In the genomic region with DNA sequence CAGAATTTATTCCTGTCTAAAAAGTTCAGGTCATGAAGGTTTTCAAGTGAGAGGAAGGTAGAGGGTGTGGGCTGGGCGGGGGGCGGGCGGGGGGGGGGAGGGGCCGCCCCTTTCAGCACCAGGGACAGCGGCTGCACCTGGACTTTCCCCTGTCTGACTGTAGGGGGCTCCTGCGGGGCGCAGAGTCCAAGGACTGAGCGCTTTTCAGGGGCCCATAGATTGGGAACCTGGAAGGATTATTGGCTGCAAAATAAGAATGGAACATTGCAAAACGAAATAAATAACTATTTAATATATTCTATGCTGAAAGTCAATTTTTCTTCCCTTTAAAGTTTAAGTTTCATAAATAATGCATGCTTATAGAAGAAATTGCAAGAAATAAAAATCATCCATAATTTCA, we compare ENCODE assay signal across 1 cellular context.
A peak's percentile ranks its signal among the peaks of the same experiment; 100 is the strongest.
TF ChIP-seq lines count a peak whose summit lies in the region.

No MANE protein-coding gene starts in this region.

TF ChIP-seq in HepG2, 621 proteins besides CTCF, POLR2A, EP300 and RAD21 (continued from another document and continues in another):
- TF ChIP-seq, protein P1, sequence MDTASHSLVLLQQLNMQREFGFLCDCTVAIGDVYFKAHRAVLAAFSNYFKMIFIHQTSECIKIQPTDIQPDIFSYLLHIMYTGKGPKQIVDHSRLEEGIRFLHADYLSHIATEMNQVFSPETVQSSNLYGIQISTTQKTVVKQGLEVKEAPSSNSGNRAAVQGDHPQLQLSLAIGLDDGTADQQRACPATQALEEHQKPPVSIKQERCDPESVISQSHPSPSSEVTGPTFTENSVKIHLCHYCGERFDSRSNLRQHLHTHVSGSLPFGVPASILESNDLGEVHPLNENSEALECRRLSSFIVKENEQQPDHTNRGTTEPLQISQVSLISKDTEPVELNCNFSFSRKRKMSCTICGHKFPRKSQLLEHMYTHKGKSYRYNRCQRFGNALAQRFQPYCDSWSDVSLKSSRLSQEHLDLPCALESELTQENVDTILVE (CRISPR knock-in tag; IDR thresholded peaks at IDR 0.05), result peak; percentile 78; the same call in 1 of the 2 replicates
- TF ChIP-seq, protein P2, sequence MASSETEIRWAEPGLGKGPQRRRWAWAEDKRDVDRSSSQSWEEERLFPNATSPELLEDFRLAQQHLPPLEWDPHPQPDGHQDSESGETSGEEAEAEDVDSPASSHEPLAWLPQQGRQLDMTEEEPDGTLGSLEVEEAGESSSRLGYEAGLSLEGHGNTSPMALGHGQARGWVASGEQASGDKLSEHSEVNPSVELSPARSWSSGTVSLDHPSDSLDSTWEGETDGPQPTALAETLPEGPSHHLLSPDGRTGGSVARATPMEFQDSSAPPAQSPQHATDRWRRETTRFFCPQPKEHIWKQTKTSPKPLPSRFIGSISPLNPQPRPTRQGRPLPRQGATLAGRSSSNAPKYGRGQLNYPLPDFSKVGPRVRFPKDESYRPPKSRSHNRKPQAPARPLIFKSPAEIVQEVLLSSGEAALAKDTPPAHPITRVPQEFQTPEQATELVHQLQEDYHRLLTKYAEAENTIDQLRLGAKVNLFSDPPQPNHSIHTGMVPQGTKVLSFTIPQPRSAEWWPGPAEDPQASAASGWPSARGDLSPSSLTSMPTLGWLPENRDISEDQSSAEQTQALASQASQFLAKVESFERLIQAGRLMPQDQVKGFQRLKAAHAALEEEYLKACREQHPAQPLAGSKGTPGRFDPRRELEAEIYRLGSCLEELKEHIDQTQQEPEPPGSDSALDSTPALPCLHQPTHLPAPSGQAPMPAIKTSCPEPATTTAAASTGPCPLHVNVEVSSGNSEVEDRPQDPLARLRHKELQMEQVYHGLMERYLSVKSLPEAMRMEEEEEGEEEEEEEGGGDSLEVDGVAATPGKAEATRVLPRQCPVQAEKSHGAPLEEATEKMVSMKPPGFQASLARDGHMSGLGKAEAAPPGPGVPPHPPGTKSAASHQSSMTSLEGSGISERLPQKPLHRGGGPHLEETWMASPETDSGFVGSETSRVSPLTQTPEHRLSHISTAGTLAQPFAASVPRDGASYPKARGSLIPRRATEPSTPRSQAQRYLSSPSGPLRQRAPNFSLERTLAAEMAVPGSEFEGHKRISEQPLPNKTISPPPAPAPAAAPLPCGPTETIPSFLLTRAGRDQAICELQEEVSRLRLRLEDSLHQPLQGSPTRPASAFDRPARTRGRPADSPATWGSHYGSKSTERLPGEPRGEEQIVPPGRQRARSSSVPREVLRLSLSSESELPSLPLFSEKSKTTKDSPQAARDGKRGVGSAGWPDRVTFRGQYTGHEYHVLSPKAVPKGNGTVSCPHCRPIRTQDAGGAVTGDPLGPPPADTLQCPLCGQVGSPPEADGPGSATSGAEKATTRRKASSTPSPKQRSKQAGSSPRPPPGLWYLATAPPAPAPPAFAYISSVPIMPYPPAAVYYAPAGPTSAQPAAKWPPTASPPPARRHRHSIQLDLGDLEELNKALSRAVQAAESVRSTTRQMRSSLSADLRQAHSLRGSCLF (CRISPR knock-in tag; IDR thresholded peaks at IDR 0.05; ENCODE audit: borderline replicate concordance), result peak; percentile 86
- TF ChIP-seq, protein P3, sequence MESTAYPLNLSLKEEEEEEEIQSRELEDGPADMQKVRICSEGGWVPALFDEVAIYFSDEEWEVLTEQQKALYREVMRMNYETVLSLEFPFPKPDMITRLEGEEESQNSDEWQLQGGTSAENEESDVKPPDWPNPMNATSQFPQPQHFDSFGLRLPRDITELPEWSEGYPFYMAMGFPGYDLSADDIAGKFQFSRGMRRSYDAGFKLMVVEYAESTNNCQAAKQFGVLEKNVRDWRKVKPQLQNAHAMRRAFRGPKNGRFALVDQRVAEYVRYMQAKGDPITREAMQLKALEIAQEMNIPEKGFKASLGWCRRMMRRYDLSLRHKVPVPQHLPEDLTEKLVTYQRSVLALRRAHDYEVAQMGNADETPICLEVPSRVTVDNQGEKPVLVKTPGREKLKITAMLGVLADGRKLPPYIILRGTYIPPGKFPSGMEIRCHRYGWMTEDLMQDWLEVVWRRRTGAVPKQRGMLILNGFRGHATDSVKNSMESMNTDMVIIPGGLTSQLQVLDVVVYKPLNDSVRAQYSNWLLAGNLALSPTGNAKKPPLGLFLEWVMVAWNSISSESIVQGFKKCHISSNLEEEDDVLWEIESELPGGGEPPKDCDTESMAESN (CRISPR knock-in tag; conservative IDR thresholded peaks at IDR 0.05), result 0 out of 2 replicates have a peak, but pooled peaks have one; percentile 54
- no peak for TF ChIP-seq NCOR1 (IDR thresholded peaks at IDR 0.05; ENCODE audit: borderline replicate concordance, low read length)
- TF ChIP-seq, protein P4, sequence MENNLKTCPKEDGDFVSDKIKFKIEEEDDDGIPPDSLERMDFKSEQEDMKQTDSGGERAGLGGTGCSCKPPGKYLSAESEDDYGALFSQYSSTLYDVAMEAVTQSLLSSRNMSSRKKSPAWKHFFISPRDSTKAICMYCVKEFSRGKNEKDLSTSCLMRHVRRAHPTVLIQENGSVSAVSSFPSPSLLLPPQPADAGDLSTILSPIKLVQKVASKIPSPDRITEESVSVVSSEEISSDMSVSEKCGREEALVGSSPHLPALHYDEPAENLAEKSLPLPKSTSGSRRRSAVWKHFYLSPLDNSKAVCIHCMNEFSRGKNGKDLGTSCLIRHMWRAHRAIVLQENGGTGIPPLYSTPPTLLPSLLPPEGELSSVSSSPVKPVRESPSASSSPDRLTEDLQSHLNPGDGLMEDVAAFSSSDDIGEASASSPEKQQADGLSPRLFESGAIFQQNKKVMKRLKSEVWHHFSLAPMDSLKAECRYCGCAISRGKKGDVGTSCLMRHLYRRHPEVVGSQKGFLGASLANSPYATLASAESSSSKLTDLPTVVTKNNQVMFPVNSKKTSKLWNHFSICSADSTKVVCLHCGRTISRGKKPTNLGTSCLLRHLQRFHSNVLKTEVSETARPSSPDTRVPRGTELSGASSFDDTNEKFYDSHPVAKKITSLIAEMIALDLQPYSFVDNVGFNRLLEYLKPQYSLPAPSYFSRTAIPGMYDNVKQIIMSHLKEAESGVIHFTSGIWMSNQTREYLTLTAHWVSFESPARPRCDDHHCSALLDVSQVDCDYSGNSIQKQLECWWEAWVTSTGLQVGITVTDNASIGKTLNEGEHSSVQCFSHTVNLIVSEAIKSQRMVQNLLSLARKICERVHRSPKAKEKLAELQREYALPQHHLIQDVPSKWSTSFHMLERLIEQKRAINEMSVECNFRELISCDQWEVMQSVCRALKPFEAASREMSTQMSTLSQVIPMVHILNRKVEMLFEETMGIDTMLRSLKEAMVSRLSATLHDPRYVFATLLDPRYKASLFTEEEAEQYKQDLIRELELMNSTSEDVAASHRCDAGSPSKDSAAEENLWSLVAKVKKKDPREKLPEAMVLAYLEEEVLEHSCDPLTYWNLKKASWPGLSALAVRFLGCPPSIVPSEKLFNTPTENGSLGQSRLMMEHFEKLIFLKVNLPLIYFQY (CRISPR knock-in tag; IDR thresholded peaks at IDR 0.05; ENCODE audit: borderline replicate concordance), result peak; percentile 81
- no peak for TF ChIP-seq ZNF253 (CRISPR knock-in tag; IDR thresholded peaks at IDR 0.05; ENCODE audit: borderline replicate concordance)
- TF ChIP-seq FOXO1 (CRISPR knock-in tag; IDR thresholded peaks at IDR 0.05), result 0 out of 2 replicates have a peak, but pooled peaks have one; percentile 42
- TF ChIP-seq RARA (CRISPR knock-in tag; IDR thresholded peaks at IDR 0.05), result peak; percentile 56
- TF ChIP-seq, protein P5, sequence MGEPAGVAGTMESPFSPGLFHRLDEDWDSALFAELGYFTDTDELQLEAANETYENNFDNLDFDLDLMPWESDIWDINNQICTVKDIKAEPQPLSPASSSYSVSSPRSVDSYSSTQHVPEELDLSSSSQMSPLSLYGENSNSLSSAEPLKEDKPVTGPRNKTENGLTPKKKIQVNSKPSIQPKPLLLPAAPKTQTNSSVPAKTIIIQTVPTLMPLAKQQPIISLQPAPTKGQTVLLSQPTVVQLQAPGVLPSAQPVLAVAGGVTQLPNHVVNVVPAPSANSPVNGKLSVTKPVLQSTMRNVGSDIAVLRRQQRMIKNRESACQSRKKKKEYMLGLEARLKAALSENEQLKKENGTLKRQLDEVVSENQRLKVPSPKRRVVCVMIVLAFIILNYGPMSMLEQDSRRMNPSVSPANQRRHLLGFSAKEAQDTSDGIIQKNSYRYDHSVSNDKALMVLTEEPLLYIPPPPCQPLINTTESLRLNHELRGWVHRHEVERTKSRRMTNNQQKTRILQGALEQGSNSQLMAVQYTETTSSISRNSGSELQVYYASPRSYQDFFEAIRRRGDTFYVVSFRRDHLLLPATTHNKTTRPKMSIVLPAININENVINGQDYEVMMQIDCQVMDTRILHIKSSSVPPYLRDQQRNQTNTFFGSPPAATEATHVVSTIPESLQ (CRISPR knock-in tag; conservative IDR thresholded peaks at IDR 0.05), result 0 out of 2 replicates have a peak, but pooled peaks have one; percentile 66
- TF ChIP-seq, protein P6, sequence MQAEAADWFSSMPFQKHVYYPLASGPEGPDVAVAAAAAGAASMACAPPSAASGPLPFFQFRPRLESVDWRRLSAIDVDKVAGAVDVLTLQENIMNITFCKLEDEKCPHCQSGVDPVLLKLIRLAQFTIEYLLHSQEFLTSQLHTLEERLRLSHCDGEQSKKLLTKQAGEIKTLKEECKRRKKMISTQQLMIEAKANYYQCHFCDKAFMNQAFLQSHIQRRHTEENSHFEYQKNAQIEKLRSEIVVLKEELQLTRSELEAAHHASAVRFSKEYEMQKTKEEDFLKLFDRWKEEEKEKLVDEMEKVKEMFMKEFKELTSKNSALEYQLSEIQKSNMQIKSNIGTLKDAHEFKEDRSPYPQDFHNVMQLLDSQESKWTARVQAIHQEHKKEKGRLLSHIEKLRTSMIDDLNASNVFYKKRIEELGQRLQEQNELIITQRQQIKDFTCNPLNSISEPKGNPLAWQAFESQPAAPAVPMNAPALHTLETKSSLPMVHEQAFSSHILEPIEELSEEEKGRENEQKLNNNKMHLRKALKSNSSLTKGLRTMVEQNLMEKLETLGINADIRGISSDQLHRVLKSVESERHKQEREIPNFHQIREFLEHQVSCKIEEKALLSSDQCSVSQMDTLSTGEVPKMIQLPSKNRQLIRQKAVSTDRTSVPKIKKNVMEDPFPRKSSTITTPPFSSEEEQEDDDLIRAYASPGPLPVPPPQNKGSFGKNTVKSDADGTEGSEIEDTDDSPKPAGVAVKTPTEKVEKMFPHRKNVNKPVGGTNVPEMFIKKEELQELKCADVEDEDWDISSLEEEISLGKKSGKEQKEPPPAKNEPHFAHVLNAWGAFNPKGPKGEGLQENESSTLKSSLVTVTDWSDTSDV (CRISPR knock-in tag; IDR thresholded peaks at IDR 0.05), result no peak
- TF ChIP-seq, protein P7, sequence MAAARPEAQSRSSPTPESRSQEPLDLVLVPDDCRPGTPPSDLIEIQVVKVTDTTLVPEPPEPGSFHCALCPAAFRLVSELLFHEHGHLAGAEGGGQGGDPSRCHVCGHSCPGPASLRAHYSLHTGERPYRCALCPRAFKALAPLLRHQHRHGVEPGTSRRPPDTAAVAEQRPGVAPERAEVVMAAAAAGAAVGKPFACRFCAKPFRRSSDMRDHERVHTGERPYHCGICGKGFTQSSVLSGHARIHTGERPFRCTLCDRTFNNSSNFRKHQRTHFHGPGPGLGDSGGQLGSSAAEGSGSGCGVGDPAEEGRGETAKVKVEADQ (CRISPR knock-in tag; IDR thresholded peaks at IDR 0.05; ENCODE audit: borderline replicate concordance), result no peak
- TF ChIP-seq SOX13 (IDR thresholded peaks at IDR 0.05), result no peak
- peak in 1 of 2 experiments; percentile 38; a peak in 1 of 4 replicates for TF ChIP-seq SOX13 (CRISPR knock-in tag; conservative IDR thresholded peaks at IDR 0.05 in 1 of 2, IDR thresholded peaks at IDR 0.05 in 1 of 2)
- peak; percentile 86; the same call in 1 of the 2 replicates for TF ChIP-seq ZNF557 (CRISPR knock-in tag; IDR thresholded peaks at IDR 0.05)
- no peak for TF ChIP-seq ZZZ3 (CRISPR knock-in tag; IDR thresholded peaks at IDR 0.05; ENCODE audit: borderline replicate concordance)
- TF ChIP-seq RAD51 (IDR thresholded peaks at IDR 0.05; ENCODE audit: borderline replicate concordance), result no peak
- TF ChIP-seq ZNF878 (CRISPR knock-in tag; IDR thresholded peaks at IDR 0.05), result peak; percentile 65; the same call in 1 of the 2 replicates
- TF ChIP-seq, protein P8, sequence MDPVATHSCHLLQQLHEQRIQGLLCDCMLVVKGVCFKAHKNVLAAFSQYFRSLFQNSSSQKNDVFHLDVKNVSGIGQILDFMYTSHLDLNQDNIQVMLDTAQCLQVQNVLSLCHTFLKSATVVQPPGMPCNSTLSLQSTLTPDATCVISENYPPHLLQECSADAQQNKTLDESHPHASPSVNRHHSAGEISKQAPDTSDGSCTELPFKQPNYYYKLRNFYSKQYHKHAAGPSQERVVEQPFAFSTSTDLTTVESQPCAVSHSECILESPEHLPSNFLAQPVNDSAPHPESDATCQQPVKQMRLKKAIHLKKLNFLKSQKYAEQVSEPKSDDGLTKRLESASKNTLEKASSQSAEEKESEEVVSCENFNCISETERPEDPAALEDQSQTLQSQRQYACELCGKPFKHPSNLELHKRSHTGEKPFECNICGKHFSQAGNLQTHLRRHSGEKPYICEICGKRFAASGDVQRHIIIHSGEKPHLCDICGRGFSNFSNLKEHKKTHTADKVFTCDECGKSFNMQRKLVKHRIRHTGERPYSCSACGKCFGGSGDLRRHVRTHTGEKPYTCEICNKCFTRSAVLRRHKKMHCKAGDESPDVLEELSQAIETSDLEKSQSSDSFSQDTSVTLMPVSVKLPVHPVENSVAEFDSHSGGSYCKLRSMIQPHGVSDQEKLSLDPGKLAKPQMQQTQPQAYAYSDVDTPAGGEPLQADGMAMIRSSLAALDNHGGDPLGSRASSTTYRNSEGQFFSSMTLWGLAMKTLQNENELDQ (CRISPR knock-in tag; IDR thresholded peaks at IDR 0.05; ENCODE audit: borderline replicate concordance), result peak; percentile 84; the same call in 1 of the 2 replicates
- no peak for TF ChIP-seq SRSF9 (IDR thresholded peaks at IDR 0.05; ENCODE audit: borderline replicate concordance, insufficient read depth, low read depth, low read length, poor library complexity, severe bottlenecking)
- peak; percentile 81; the same call in 1 of the 2 replicates for TF ChIP-seq SP140L (CRISPR knock-in tag; IDR thresholded peaks at IDR 0.05; ENCODE audit: borderline replicate concordance)
- TF ChIP-seq MED13 (CRISPR knock-in tag; IDR thresholded peaks at IDR 0.05), result peak; percentile 75
- TF ChIP-seq, protein P9, sequence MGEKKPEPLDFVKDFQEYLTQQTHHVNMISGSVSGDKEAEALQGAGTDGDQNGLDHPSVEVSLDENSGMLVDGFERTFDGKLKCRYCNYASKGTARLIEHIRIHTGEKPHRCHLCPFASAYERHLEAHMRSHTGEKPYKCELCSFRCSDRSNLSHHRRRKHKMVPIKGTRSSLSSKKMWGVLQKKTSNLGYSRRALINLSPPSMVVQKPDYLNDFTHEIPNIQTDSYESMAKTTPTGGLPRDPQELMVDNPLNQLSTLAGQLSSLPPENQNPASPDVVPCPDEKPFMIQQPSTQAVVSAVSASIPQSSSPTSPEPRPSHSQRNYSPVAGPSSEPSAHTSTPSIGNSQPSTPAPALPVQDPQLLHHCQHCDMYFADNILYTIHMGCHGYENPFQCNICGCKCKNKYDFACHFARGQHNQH (CRISPR knock-in tag; IDR thresholded peaks at IDR 0.05), result peak; percentile 47; the same call in 1 of the 2 replicates
- TF ChIP-seq SRY (CRISPR knock-in tag; IDR thresholded peaks at IDR 0.05), result no peak
- no peak for TF ChIP-seq TBL1XR1 (IDR thresholded peaks at IDR 0.05; ENCODE audit: borderline replicate concordance, low read length, partially characterized antibody)
- peak; percentile 80; the same call in 1 of the 2 replicates for TF ChIP-seq ZNF160 (CRISPR knock-in tag; IDR thresholded peaks at IDR 0.05)
- TF ChIP-seq MED1 (CRISPR knock-in tag; IDR thresholded peaks at IDR 0.05), result peak; percentile 52; the same call in 1 of the 2 replicates
- TF ChIP-seq KLF16 (CRISPR knock-in tag; IDR thresholded peaks at IDR 0.05), result peak in 1 of 2 experiments; percentile 88; a peak in 2 of 4 replicates
- TF ChIP-seq ARNT2 (CRISPR knock-in tag; IDR thresholded peaks at IDR 0.05; ENCODE audit: low read depth), result peak; percentile 67; the same call in 1 of the 2 replicates
- peak; percentile 97 for TF ChIP-seq HOXA5 (CRISPR knock-in tag; IDR thresholded peaks at IDR 0.05)
- TF ChIP-seq MIXL1 (CRISPR knock-in tag; IDR thresholded peaks at IDR 0.05), result peak; percentile 62; the same call in 1 of the 2 replicates
- TF ChIP-seq SMAD3 (CRISPR knock-in tag; IDR thresholded peaks at IDR 0.05), result peak; percentile 93
- TF ChIP-seq KLF9 (CRISPR knock-in tag; IDR thresholded peaks at IDR 0.05; ENCODE audit: low read depth), result 0 out of 2 replicates have a peak, but pooled peaks have one; percentile 35
